9 cellular contexts compared by ENCODE assay signal in genomic region chr14:29926701-29927595, GRCh38. TPM values are rescaled to one million over a fixed set of nuclear protein-coding genes. Genes with fewer than 3 reads are reported as not detected.
A peak's percentile ranks its signal among the peaks of the same experiment; 100 is the strongest.
DNase-seq lines count a peak whose midpoint lies in the region; ATAC-seq, FAIRE-seq and TF ChIP-seq lines count a peak whose summit lies in the region.
"Had no signal": no experiment of that assay in that cellular context is flagged by ENCODE, and none has a peak within 500 bp of the region (broad histone marks: within the 10 kb centered on the region; RNA-seq: fewer than 3 reads in every experiment).

No MANE protein-coding gene starts in this region.

- H4K20me1 ChIP-seq in GM12878 (ENCODE audit: control insufficient read depth, insufficient read depth) = no peaks in the 10 kb centered on the region

- H3K36me3 ChIP-seq in GM12878 (ENCODE audit: control insufficient read depth in 2 of 2, insufficient read depth in 2 of 2, low read length in 1 of 2) = no peaks in the 10 kb centered on the region
- H3K36me3 ChIP-seq in prostate gland = no peaks in the 10 kb centered on the region

- H3K27ac ChIP-seq in GM12878 (ENCODE audit: control insufficient read depth, insufficient read depth) (no peak overlapping the region), prostate gland (peak overlapping the region; percentile 80 to 81)

- no peaks in the 10 kb centered on the region for H3K79me2 ChIP-seq in GM12878 (ENCODE audit: control insufficient read depth, insufficient read depth, low read length)

- no peak for TF ChIP-seq EP300 in GM12878 (IDR thresholded peaks at IDR 0.05; ENCODE audit: borderline replicate concordance in 1 of 2, control insufficient read depth in 1 of 2, low read depth in 2 of 2, low read length in 2 of 2)

- DNase-seq in EH (ENCODE audit: low read depth) (peak; percentile 58), NCI-H1105 treated with DMSO at 0.1 percent for 48 hours (lab: John Stamatoyannopoulos, UW) (peak; percentile 69), GM12878 (ENCODE audit: low read depth, low spot score) (no peak), hippocampal formation (lab: John Stamatoyannopoulos, UW) (peak; percentile 52 to 57), prostate gland (ENCODE audit: low spot score) (peak; percentile 54), NK-92 (lab: John Stamatoyannopoulos, UW; ENCODE audit: unreplicated experiment) (no peak)
- no peak for DNase-seq in stimulated activated CD4-positive, alpha-beta T cell treated with anti-CD3 and anti-CD28 coated beads, Interleukin-4, amount 100 ng/mL, for 4 hours

- TF ChIP-seq RAD21 in GM12878 (IDR thresholded peaks at IDR 0.05; ENCODE audit: insufficient read depth, low read depth, low read length) = no peak

- ATAC-seq in GM21619 (IDR thresholded peaks at IDR 0.05; ENCODE audit: unreplicated experiment) (peak; percentile 48), GM12878 (no peak)

- POLR2A ChIA-PET in GM12878 (lab: Charles Lee) = no interaction called here

- SMC1A ChIA-PET in GM12878 (lab: Charles Lee; ENCODE audit: uncharacterized antibody, unreplicated experiment) = no interaction called here

- intact Hi-C loops in GM12878 (cut with micrococcal nuclease; ENCODE audit: unreplicated experiment) (no loop called here), prostate gland (cut with DNase I) (loop anchor here (5.0 to 10.0 kb wide), 2 partner anchors 185 to 372 kb away; no protein-coding TSS in a partner anchor)

- H2AFZ ChIP-seq in GM12878 (ENCODE audit: control insufficient read depth, low read depth, low read length) = 0 out of 2 replicates have a peak overlapping the region, but pooled peaks have one; percentile 17

- FAIRE-seq in GM12878 (lab: Jason Lieb, UNC) = no peak

- H3K27me3 ChIP-seq in GM12878 (replicated peaks in 1 of 2; ENCODE audit: control insufficient read depth in 2 of 2, insufficient read depth in 2 of 2, low read length in 1 of 2) (peaks cover 0 to 3% of the 10 kb centered on the region in 2 experiments; a peak in 1 of 4 replicates), prostate gland (replicated peaks; ENCODE audit: insufficient read depth) (no peaks in the 10 kb centered on the region)

- H3K9me3 ChIP-seq in GM12878 (replicated peaks; ENCODE audit: control insufficient read depth, insufficient read depth, low read length) (no peaks in the 10 kb centered on the region; the same call in 2 of the 3 replicates), prostate gland (no peaks in the 10 kb centered on the region)

- in situ Hi-C loops in GM12878 (cut with MboI) = no loop called here

- RAD21 ChIA-PET in GM12878 (lab: Charles Lee; ENCODE audit: unreplicated experiment) = no interaction called here

- BruUV-seq in GM12878 (replicated peaks; lab: Mats Ljungman, UMichigan) = no TSS peak

- no peak overlapping the region for H3K9ac ChIP-seq in GM12878 (ENCODE audit: control insufficient read depth, insufficient read depth, low read length)

- H3K4me3 ChIP-seq in GM12878 = peak overlapping the region; percentile 22; the same call in 1 of the 2 replicates
- H3K4me3 ChIP-seq in prostate gland = peak overlapping the region; percentile 69 to 79

- no peaks in the 10 kb centered on the region for H3K4me1 ChIP-seq in GM12878 (ENCODE audit: control insufficient read depth, insufficient read depth, low read length)
- no peaks in the 10 kb centered on the region for H3K4me1 ChIP-seq in prostate gland (replicated peaks)

- TF ChIP-seq POLR2A in GM12878 (IDR thresholded peaks at IDR 0.05; ENCODE audit: low read depth, low read length) = no peak
- TF ChIP-seq POLR2A in prostate gland (IDR thresholded peaks at IDR 0.05) = no peak

- 23% methylated on average over 75 of the region's 82 CpGs for WGBS in GM12878 (ENCODE audit: insufficient coverage, insufficient replicate concordance, low lambda C conversion rate, missing lambda C conversion rate)
- under 1% methylated on average over 46 of the region's 82 CpGs for WGBS in prostate gland

- no peak for TF ChIP-seq CTCF in GM12878 (IDR thresholded peaks at IDR 0.05 in 2 of 3, conservative IDR thresholded peaks at IDR 0.05 in 1 of 3; ENCODE audit: control insufficient read depth in 2 of 3, extremely low read depth in 1 of 3, insufficient read depth in 1 of 3, low read depth in 3 of 3, low read length in 3 of 3)
- peak; percentile 8 to 42 (median 24) for TF ChIP-seq CTCF in prostate gland (IDR thresholded peaks at IDR 0.05)

- H3K4me2 ChIP-seq in GM12878 (ENCODE audit: control insufficient read depth, insufficient read depth) = peak overlapping the region; percentile 54; the same call in 1 of the 2 replicates

- CTCF ChIA-PET in GM12878 (lab: Yijun Ruan, JAX) = no interaction called here

TF ChIP-seq in GM12878, 131 proteins besides CTCF, POLR2A, EP300 and RAD21 (continues in another document):
- TF ChIP-seq NR2C2 (IDR thresholded peaks at IDR 0.05; ENCODE audit: borderline replicate concordance, control insufficient read depth, insufficient read length, low read depth) (no peak), ETV6 (conservative IDR thresholded peaks at IDR 0.05 in 1 of 2, IDR thresholded peaks at IDR 0.05 in 1 of 2; ENCODE audit: borderline replicate concordance in 1 of 2, low read depth in 1 of 2) (no peak), SREBF1 (IDR thresholded peaks at IDR 0.05; ENCODE audit: low read length) (no peak), CREB1 (IDR thresholded peaks at IDR 0.05; ENCODE audit: low read depth) (no peak), NRF1 (conservative IDR thresholded peaks at IDR 0.05; ENCODE audit: low read depth, low read length) (no peak), TCF12 (IDR thresholded peaks at IDR 0.05; ENCODE audit: low read depth, low read length) (no peak), CREM (IDR thresholded peaks at IDR 0.05; ENCODE audit: low read depth) (no peak), HDAC6 (IDR thresholded peaks at IDR 0.05; ENCODE audit: unreplicated experiment) (no peak), SKIL (IDR thresholded peaks at IDR 0.05; ENCODE audit: low read depth, poor library complexity, severe bottlenecking) (no peak), TARDBP (IDR thresholded peaks at IDR 0.05; ENCODE audit: borderline replicate concordance) (no peak), MTA3 (IDR thresholded peaks at IDR 0.05; ENCODE audit: borderline replicate concordance, low read length) (no peak), PRDM15 (CRISPR knock-in tag; IDR thresholded peaks at IDR 0.05) (no peak), ZZZ3 (IDR thresholded peaks at IDR 0.05; ENCODE audit: control insufficient read depth, insufficient read length, low read depth) (no peak)

RNA-seq across cellular contexts. Expression of gene PRKD1, which starts 0.7 kb away (rescaled TPM):
- not detected in 2 replicates for total RNA-seq in GM12878 (2013; cell fraction: nucleolus; rRNA removed)
- total RNA-seq in GM12878 (2014; rRNA removed) (not detected in 2 replicates), GM12878 (2014; rRNA removed; fragmentation: Illumina TruSeq; extraction: Trizol) (0.09 TPM in 1 of 2 replicates, not detected in the other), GM12878 (2021) (0.56 TPM in 1 of 2 replicates, not detected in the other), prostate gland (10 to 100 TPM; 45.0 to 82.0 TPM)
- 0.08 TPM for polyA plus RNA-seq in GM12878 (2011; ENCODE audit: low read depth)
- polyA plus RNA-seq in GM12878 (2011; rRNA removed) (not detected in 2 replicates), GM12878 (2014; fragmentation: Illumina TruSeq; extraction: Trizol) (0.10 TPM in 1 of 2 replicates, not detected in the other), GM12878 (2014; fragmentation: Nextera tagmentation; extraction: Ambion mirVana) (under 1 TPM in 1 of 2 experiments, not detected in 1; 0.02 TPM), GM12878 (2014; rRNA removed) (0.23 TPM in 1 of 2 replicates, not detected in the other), GM12878 (2016; fragmentation: Nextera tagmentation; extraction: Ambion mirVana) (not detected)
- polyA plus RNA-seq in GM12878 (2011; cell fraction: cytosol; rRNA removed) = not detected in 2 replicates
- polyA plus RNA-seq in GM12878 (2011; cell fraction: nucleus; rRNA removed) = 0.04 TPM in 1 of 2 replicates, not detected in the other
- 0.04 and 0.12 TPM in 2 replicates for polyA plus RNA-seq in GM12878 (2012)
- not detected in 2 replicates for polyA minus RNA-seq in GM12878 (2011; rRNA and poly(A)+ RNA removed)
- not detected in 2 replicates for polyA minus RNA-seq in GM12878 (2011; cell fraction: cytosol; rRNA and poly(A)+ RNA removed)
- polyA minus RNA-seq in GM12878 (2011; cell fraction: nucleus; rRNA and poly(A)+ RNA removed) = 0.36 and 0.77 TPM in 2 replicates
- total RNA-seq: T-helper 1 cell treated with Interleukin-12 subunit alpha and Interleukin-12 subunit beta and Interleukin-4 antibody, amounts not matched to agents 30 ng/mL and 1 ng/mL, for 36 hours had no signal

Comparison
In these comparisons a context has a peak if more than half of its experiments do, and no peak if none do; other contexts are left out.
1. DNase-seq: peak in EH (single experiment), NCI-H1105 treated with DMSO at 0.1 percent for 48 hours (single experiment), hippocampal formation (2 of 2) and prostate gland (single experiment); none in GM12878 (single experiment), NK-92 (single experiment) and stimulated activated CD4-positive, alpha-beta T cell treated with anti-CD3 and anti-CD28 coated beads, Interleukin-4, amount 100 ng/mL, for 4 hours (0 of 2).
2. CTCF ChIP-seq: peak in prostate gland (4 of 4); none in GM12878 (0 of 3).
3. RNA of gene PRKD1, which starts 0.7 kb away (total RNA-seq): 45.0 to 82.0 TPM in prostate gland; 0.09 to 0.56 TPM in GM12878; every median in the first group is over 10 times any median in the second.